20 cellular contexts compared by ENCODE assay signal in genomic region chr14:30125322-30125944, GRCh38.
A peak's percentile ranks its signal among the peaks of the same experiment; 100 is the strongest.
DNase-seq lines count a peak whose midpoint lies in the region; TF ChIP-seq lines count a peak whose summit lies in the region.
"Had no signal": no experiment of that assay in that cellular context is flagged by ENCODE, and none has a peak within 500 bp of the region (broad histone marks: within the 10 kb centered on the region; RNA-seq: fewer than 3 reads in every experiment).

No MANE protein-coding gene starts in this region.

- no peak for TF ChIP-seq RAD21 in neural cell (conservative IDR thresholded peaks at IDR 0.05)

- H3K27me3 ChIP-seq in adipocyte (replicated peaks; ENCODE audit: control insufficient read depth, insufficient read depth, low read length) (no peaks in the 10 kb centered on the region), neural cell (ENCODE audit: insufficient read depth, low read depth, low read length) (no peaks in the 10 kb centered on the region), HAP-1 (ENCODE audit: low read depth) (no peaks in the 10 kb centered on the region; the same call in 1 of the 2 replicates)
- H3K27me3 ChIP-seq: BE2C, Peyer's patch had no signal

- in situ Hi-C loops in HAP-1 (cut with MboI; ENCODE audit: low sequenced_read_pairs), result no loop called here

- peaks cover 17% of the 10 kb centered on the region for H3K4me1 ChIP-seq in adipocyte (ENCODE audit: control insufficient read depth, insufficient read depth, low read length)
- H3K4me1 ChIP-seq in HAP-1, result no peaks in the 10 kb centered on the region
- H3K4me1 ChIP-seq: BE2C, Peyer's patch had no signal

- H3K4me3 Mint-ChIP-seq in glutamatergic neuron (ENCODE audit: unreplicated experiment), result no peak overlapping the region
- H3K4me3 Mint-ChIP-seq: CD4-positive, alpha-beta memory T cell had no signal

- no peak for TF ChIP-seq CTCF in neural cell (IDR thresholded peaks at IDR 0.05; ENCODE audit: poor library complexity, severe bottlenecking)
- no peak for TF ChIP-seq CTCF in glutamatergic neuron (IDR thresholded peaks at IDR 0.05; ENCODE audit: partially characterized antibody, unreplicated experiment)

- H3K36me3 ChIP-seq in adipocyte (ENCODE audit: control insufficient read depth, insufficient read depth, low read length, severe bottlenecking) (no peaks in the 10 kb centered on the region), neural cell (ENCODE audit: insufficient read depth, low read length) (no peaks in the 10 kb centered on the region), HAP-1 (replicated peaks) (no peaks in the 10 kb centered on the region)
- H3K36me3 ChIP-seq: BE2C, Peyer's patch had no signal

- H3K27me3 Mint-ChIP-seq in glutamatergic neuron (ENCODE audit: unreplicated experiment), result peaks cover 2% of the 10 kb centered on the region
- H3K27me3 Mint-ChIP-seq: CD4-positive, alpha-beta memory T cell had no signal

- H3K4me1 Mint-ChIP-seq in glutamatergic neuron (ENCODE audit: low read depth, unreplicated experiment), result no peaks in the 10 kb centered on the region
- H3K4me1 Mint-ChIP-seq: CD4-positive, alpha-beta memory T cell had no signal

- H3K4me3 ChIP-seq in adipocyte (ENCODE audit: low read length), result no peak overlapping the region
- H3K4me3 ChIP-seq in neural cell (ENCODE audit: low read length), result no peak overlapping the region
- H3K4me3 ChIP-seq in HAP-1, result no peak overlapping the region
- H3K4me3 ChIP-seq: Peyer's patch, SK-N-MC had no signal

- H3F3A ChIP-seq in neural cell (ENCODE audit: insufficient read depth, low read length, poor library complexity, severe bottlenecking), result no peaks in the 10 kb centered on the region

- no peak overlapping the region for H3K4me2 ChIP-seq in neural cell (ENCODE audit: low read length)

- DNase-seq in DMS79 treated with DMSO at 0.1 percent for 48 hours (lab: John Stamatoyannopoulos, UW) (peak; percentile 27), DMS79 (lab: John Stamatoyannopoulos, UW) (no peak), LHCN-M2 (ENCODE audit: low read depth) (peak; percentile 9), adipocyte (ENCODE audit: low read depth) (peak; percentile 30), HUDEP-2 (lab: John Stamatoyannopoulos, UW; ENCODE audit: unreplicated experiment in 76 of 76) (no peak), HAP-1 (ENCODE audit: low spot score in 2 of 2) (no peak), glutamatergic neuron (no peak)
- DNase-seq: BE2C; CD4-positive, alpha-beta memory T cell; GF-D8; GOT3; IMR-90; Karpas-422; NCI-H146; NCI-H510A; Peyer's patch; Right ventricle myocardium superior had no signal

- no peaks in the 10 kb centered on the region for H3K9me2 ChIP-seq in neural cell (ENCODE audit: insufficient read depth, low read length)

- no peaks in the 10 kb centered on the region for H3K9me3 Mint-ChIP-seq in glutamatergic neuron (ENCODE audit: unreplicated experiment)

- no peak overlapping the region for H2AFZ ChIP-seq in neural cell (ENCODE audit: low read depth, low read length)

- H3K36me3 Mint-ChIP-seq in glutamatergic neuron (ENCODE audit: unreplicated experiment), result no peaks in the 10 kb centered on the region
- H3K36me3 Mint-ChIP-seq: CD4-positive, alpha-beta memory T cell had no signal

- H3K9ac ChIP-seq in adipocyte (ENCODE audit: low read length) (no peak overlapping the region), neural cell (ENCODE audit: low read length) (no peak overlapping the region)

- H3K27ac Mint-ChIP-seq in glutamatergic neuron (ENCODE audit: unreplicated experiment), result no peak overlapping the region
- H3K27ac Mint-ChIP-seq: CD4-positive, alpha-beta memory T cell had no signal

- no peak overlapping the region for H3K27ac ChIP-seq in neural cell (ENCODE audit: low read length)
- H3K27ac ChIP-seq: 22Rv1, Peyer's patch, SK-N-MC had no signal

- peak; percentile 79 for TF ChIP-seq EP300 in neural cell (conservative IDR thresholded peaks at IDR 0.05; ENCODE audit: poor library complexity, severe bottlenecking)

- H3K79me2 ChIP-seq in neural cell (replicated peaks; ENCODE audit: insufficient read depth, low read length), result no peaks in the 10 kb centered on the region

- no peaks in the 10 kb centered on the region for H4K20me1 ChIP-seq in neural cell (ENCODE audit: insufficient read depth)

- H3K9me3 ChIP-seq in adipocyte (ENCODE audit: control insufficient read depth, low read length) (no peaks in the 10 kb centered on the region), neural cell (ENCODE audit: low read length) (no peaks in the 10 kb centered on the region), HAP-1 (no peaks in the 10 kb centered on the region)
- H3K9me3 ChIP-seq: BE2C, Peyer's patch had no signal

TF ChIP-seq in neural cell, 6 proteins besides CTCF, POLR2A, EP300 and RAD21:
- TF ChIP-seq MXI1 (conservative IDR thresholded peaks at IDR 0.05; ENCODE audit: poor library complexity, severe bottlenecking), result no peak
- TF ChIP-seq TAF1 (IDR thresholded peaks at IDR 0.05; ENCODE audit: low read depth), result no peak
- TF ChIP-seq POLR2AphosphoS5 (IDR thresholded peaks at IDR 0.05), result peak; percentile 80

Comparison
In these comparisons a context has a peak if more than half of its experiments do, and no peak if none do; other contexts are left out.
1. DNase-seq: peak in DMS79 treated with DMSO at 0.1 percent for 48 hours (single experiment), LHCN-M2 (single experiment) and adipocyte (single experiment); none in DMS79 (single experiment), HUDEP-2 (0 of 76), HAP-1 (0 of 2) and glutamatergic neuron (single experiment).